ENCODE assay signal across 8 cellular contexts in genomic region chr19:53365134-53365898, GRCh38. TPM values are rescaled to one million over a fixed set of nuclear protein-coding genes. Genes with fewer than 3 reads are reported as not detected.
DNase-seq lines count a peak whose midpoint lies in the region; ATAC-seq and TF ChIP-seq lines count a peak whose summit lies in the region.

Gene ZNF525, plus strand, starts transcription at chr19:53365705. Its CDS starts 6,577 bp downstream, at chr19:53372282.

- no peaks in the 10 kb centered on the region for H3K9me3 ChIP-seq in gastroesophageal sphincter

- H3K4me1 ChIP-seq in gastroesophageal sphincter: peaks cover 0 to 15% (median 0%) of the 10 kb centered on the region in 3 donors

- peak in 2 of 4 experiments; percentile 23 to 30 for TF ChIP-seq CTCF in gastroesophageal sphincter (IDR thresholded peaks at IDR 0.05)

- DNase-seq in Daoy (ENCODE audit: low read depth) (peak; percentile 92), LHCN-M2 (ENCODE audit: low read depth) (peak; percentile 73), SHP77 treated with DMSO at 0.1 percent for 48 hours (lab: John Stamatoyannopoulos, UW) (peak; percentile 57), nucleus accumbens (lab: John Stamatoyannopoulos, UW) (peak in 55 of 56 donors; percentile 10 to 94 (median 73)), superior temporal gyrus (ENCODE audit: extremely low spot score) (peak; percentile 73)
- peak; percentile 97 for DNase-seq in activated gamma-delta T cell treated with anti-CD3 and anti-CD28 coated beads, Interleukin-2, amount 50 U/mL, for 16 hours (ENCODE audit: low read depth)

- H3K36me3 ChIP-seq in gastroesophageal sphincter: no peaks in the 10 kb centered on the region

- TF ChIP-seq EP300 in gastroesophageal sphincter (IDR thresholded peaks at IDR 0.05): no peak

- H3K4me3 ChIP-seq in gastroesophageal sphincter: peak within 1 kb of the TSS; percentile 62 to 81

- 0% methylated on average over 5 to 12 of the region's 45 CpGs for WGBS in gastroesophageal sphincter (ENCODE audit: low coverage in 1 of 2), 2 donors

- ATAC-seq in GM21825 (IDR thresholded peaks at IDR 0.05; ENCODE audit: unreplicated experiment): peak; percentile 97
- peak; percentile 99 for ATAC-seq in gastroesophageal sphincter

- TF ChIP-seq POLR2A in gastroesophageal sphincter (IDR thresholded peaks at IDR 0.05): peak in 1 of 2 donors; percentile 32

- H3K27me3 ChIP-seq in gastroesophageal sphincter: no peaks in the 10 kb centered on the region

- H3K27ac ChIP-seq in gastroesophageal sphincter: peak within 1 kb of the TSS; percentile 59 to 81 (median 79)

RNA-seq across cellular contexts. Expression of gene ZNF525, which starts in this region (rescaled TPM):
- 8.1 and 11.2 TPM in 2 replicates for total RNA-seq in Daoy (2014; rRNA removed; shearing (Covaris generic))
- total RNA-seq in LHCN-M2 (2014; rRNA removed) (7.3 and 8.3 TPM in 2 replicates), gastroesophageal sphincter (10 to 100 TPM in 3 of 4 donors, 1 to 10 TPM in 1; 9.2 to 14.5 (median 11.8) TPM)
- polyA plus RNA-seq in LHCN-M2 (2012): 1.8 TPM

Comparison
In these comparisons a context has a peak if more than half of its experiments do, and no peak if none do; other contexts are left out.
1. Peak in every context shown above with its lines: DNase-seq, ATAC-seq, H3K4me3 ChIP-seq and H3K27ac ChIP-seq.